In the genomic region with DNA sequence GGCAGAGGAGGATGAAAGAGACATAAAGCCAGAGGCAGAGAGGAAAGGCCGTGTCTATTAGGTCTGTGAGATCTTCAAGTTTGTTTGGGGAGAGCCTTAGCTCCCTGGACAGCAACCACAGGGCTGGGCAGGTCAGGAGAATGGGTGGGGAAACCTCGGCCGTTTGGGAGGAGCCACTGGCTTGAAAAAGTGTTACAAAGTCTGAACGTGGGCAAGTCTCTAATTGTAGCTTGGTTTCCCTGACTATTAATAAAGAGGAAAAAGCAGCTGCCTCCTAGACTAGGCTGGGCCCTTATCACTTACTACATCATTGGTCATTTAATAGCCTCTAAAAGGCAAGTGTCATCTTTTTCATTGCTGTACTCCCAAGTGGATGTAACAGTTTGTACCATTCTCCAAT, we compare ENCODE assay signal across 12 cellular contexts. TPM values are rescaled to one million over a fixed set of nuclear protein-coding genes. Genes with fewer than 3 reads are reported as not detected.
DNase-seq lines count a peak whose midpoint lies in the region; ATAC-seq and TF ChIP-seq lines count a peak whose summit lies in the region.
"Had no signal": no experiment of that assay in that cellular context is flagged by ENCODE, and none has a peak within 500 bp of the region (broad histone marks: within the 10 kb centered on the region; RNA-seq: fewer than 3 reads in every experiment).

CCDC17 (minus strand) TSS at position 83 of the 400 bp plus-strand sequence. CDS start 145 bp downstream, outside the sequence.

- H3K9me3 ChIP-seq in heart right ventricle, result no peaks in the 10 kb centered on the region
- no peaks in the 10 kb centered on the region for H3K9me3 ChIP-seq in ectodermal cell (ENCODE audit: control insufficient read depth, low read length)
- no peaks in the 10 kb centered on the region for H3K9me3 ChIP-seq in uterus

- no peaks in the 10 kb centered on the region for H3K4me1 Mint-ChIP-seq in natural killer cell treated with Interleukin-12 subunit alpha and Interleukin-12 subunit beta and Interleukin-15 and Interleukin-18, amount 100 ng/mL, for 72 hours (ENCODE audit: low read depth in 2 of 2)
- H3K4me1 Mint-ChIP-seq in HFFc6 (ENCODE audit: low read depth), result no peaks in the 10 kb centered on the region

- peaks cover 0 to 86% (median 21%) of the 10 kb centered on the region in 9 donors for H3K36me3 ChIP-seq in heart right ventricle
- peaks cover 29% of the 10 kb centered on the region for H3K36me3 ChIP-seq in ectodermal cell (ENCODE audit: control insufficient read depth, insufficient read depth, low read length)
- no peaks in the 10 kb centered on the region for H3K36me3 ChIP-seq in uterus

- DNase-seq in heart right ventricle (no peak), Right ventricle myocardium superior (no peak), uterus (no peak), HFFc6 (no peak), ureter (ENCODE audit: low spot score) (no peak)
- DNase-seq in natural killer cell treated with Interleukin-12 subunit alpha and Interleukin-12 subunit beta and Interleukin-15 and Interleukin-18, amount 100 ng/mL, for 72 hours (ENCODE audit: low spot score), result no peak
- DNase-seq in stimulated activated naive CD4-positive, alpha-beta T cell treated with Interleukin-2 at 50 U/mL for 16 hours (lab: John Stamatoyannopoulos, UW), result no peak
- DNase-seq: activated T-cell treated with anti-CD3 and anti-CD28 coated beads for 4 hours, C1 segment of cervical spinal cord, GF-D8, PC-9 had no signal

- intact Hi-C loops in heart right ventricle (cut with DNase I) (loop anchor here in 1 of 10 donors (10.0 kb wide), 1 partner anchor 61 kb away; the partner anchor contains the start of genes GPBP1L1 and TMEM69), Right ventricle myocardium superior (cut with DNase I) (no loop called here), uterus (cut with DNase I; ENCODE audit: low total_unique reads) (no loop called here)

- H3K27me3 ChIP-seq in heart right ventricle (no peaks in the 10 kb centered on the region), ectodermal cell (ENCODE audit: control insufficient read depth, insufficient read depth, low read length, poor library complexity, severe bottlenecking) (no peaks in the 10 kb centered on the region), uterus (no peaks in the 10 kb centered on the region)

- no peak for TF ChIP-seq POLR2A in uterus (IDR thresholded peaks at IDR 0.05)

- H3K27me3 Mint-ChIP-seq in natural killer cell treated with Interleukin-12 subunit alpha and Interleukin-12 subunit beta and Interleukin-15 and Interleukin-18, amount 100 ng/mL, for 72 hours, result no peaks in the 10 kb centered on the region
- H3K27me3 Mint-ChIP-seq in HFFc6 (ENCODE audit: insufficient read depth), result peaks cover 12% of the 10 kb centered on the region

- H3K4me3 Mint-ChIP-seq in natural killer cell treated with Interleukin-12 subunit alpha and Interleukin-12 subunit beta and Interleukin-15 and Interleukin-18, amount 100 ng/mL, for 72 hours, result no peak within 1 kb of the TSS
- no peak within 1 kb of the TSS for H3K4me3 Mint-ChIP-seq in HFFc6

- TF ChIP-seq CTCF in heart right ventricle (IDR thresholded peaks at IDR 0.05), result no peak
- no peak for TF ChIP-seq CTCF in uterus (IDR thresholded peaks at IDR 0.05)
- TF ChIP-seq CTCF in HFFc6 (IDR thresholded peaks at IDR 0.05), result no peak

- no peaks in the 10 kb centered on the region for H3K9me3 Mint-ChIP-seq in natural killer cell treated with Interleukin-12 subunit alpha and Interleukin-12 subunit beta and Interleukin-15 and Interleukin-18, amount 100 ng/mL, for 72 hours
- no peaks in the 10 kb centered on the region for H3K9me3 Mint-ChIP-seq in HFFc6

- H3K27ac ChIP-seq in heart right ventricle (peak within 1 kb of the TSS in 5 of 10 donors; percentile 29 to 74 (median 47)), ectodermal cell (ENCODE audit: insufficient read depth, low read depth, low read length, poor library complexity, severe bottlenecking) (peak within 1 kb of the TSS; percentile 1), uterus (peak within 1 kb of the TSS; percentile 47 to 65)
- H3K27ac ChIP-seq: PC-9 had no signal

- WGBS in heart right ventricle, 2 donors, result 29 to 31% methylated on average over 4 of the region's 4 CpGs
- WGBS in ectodermal cell, 2 experiments, result 73 to 79% methylated on average over 4 of the region's 4 CpGs

- peak within 1 kb of the TSS; percentile 10 to 51 for H3K27ac Mint-ChIP-seq in natural killer cell treated with Interleukin-12 subunit alpha and Interleukin-12 subunit beta and Interleukin-15 and Interleukin-18, amount 100 ng/mL, for 72 hours
- H3K27ac Mint-ChIP-seq in HFFc6, result no peak within 1 kb of the TSS

- peaks cover 6 to 49% (median 25%) of the 10 kb centered on the region in 9 donors for H3K4me1 ChIP-seq in heart right ventricle
- H3K4me1 ChIP-seq in ectodermal cell (ENCODE audit: control insufficient read depth, insufficient read depth, low read length), result no peaks in the 10 kb centered on the region
- no peaks in the 10 kb centered on the region for H3K4me1 ChIP-seq in uterus

- H3K4me3 ChIP-seq in heart right ventricle (peak within 1 kb of the TSS in 9 of 10 donors; percentile 5 to 55 (median 26)), ectodermal cell (ENCODE audit: insufficient read depth, low read depth, low read length) (no peak within 1 kb of the TSS), uterus (peak within 1 kb of the TSS in 1 of 2 donors; percentile 35)
- H3K4me3 ChIP-seq: PC-9 had no signal

- H3K36me3 Mint-ChIP-seq in natural killer cell treated with Interleukin-12 subunit alpha and Interleukin-12 subunit beta and Interleukin-15 and Interleukin-18, amount 100 ng/mL, for 72 hours, result no peaks in the 10 kb centered on the region
- peaks cover 18% of the 10 kb centered on the region for H3K36me3 Mint-ChIP-seq in HFFc6 (ENCODE audit: low read depth)

- ATAC-seq in heart right ventricle (peak in 1 of 8 donors; percentile 12), Right ventricle myocardium superior (ENCODE audit: poor library complexity) (no peak)
- ATAC-seq in natural killer cell treated with Interleukin-12 subunit alpha and Interleukin-12 subunit beta and Interleukin-15 and Interleukin-18, amount 100 ng/mL, for 72 hours, result no peak

RNA-seq across cellular contexts. Expression of gene CCDC17, which starts in this region (rescaled TPM):
- total RNA-seq in heart right ventricle (1 to 10 TPM in 5 of 10 donors, under 1 TPM in 5; 0.64 to 1.7 (median 1.0) TPM), Right ventricle myocardium superior (1.0 TPM), uterus (1 to 10 TPM in 3 of 4 donors, not detected in 1; 1.3 to 3.3 (median 3.2) TPM), ureter (2.4 TPM)
- polyA plus RNA-seq in heart right ventricle, result 1 to 10 TPM in 1 of 2 donors, under 1 TPM in 1; 0.62 to 5.0 TPM
- polyA plus RNA-seq in ectodermal cell (2013, experiment 1 of 4), result 2.1 TPM
- polyA plus RNA-seq in ectodermal cell (2013, experiment 2 of 4), result 1.00 TPM
- 1.1 TPM for polyA plus RNA-seq in ectodermal cell (2013, experiment 3 of 4)
- 1.6 TPM for polyA plus RNA-seq in ectodermal cell (2013, experiment 4 of 4)
- 1 to 10 TPM; 4.4 to 6.9 TPM for total RNA-seq in natural killer cell treated with Interleukin-12 subunit alpha and Interleukin-12 subunit beta and Interleukin-15 and Interleukin-18, amount 100 ng/mL, for 72 hours
- total RNA-seq in HFFc6 (2021; fragmentation: NEBNext Ultra II Directional; extraction: Animal tissue kit (Norgen Biotek cat#: 25700)), result under 1 TPM; 0.24 to 0.79 (median 0.31) TPM
